In genomic region chrX:118847676-118848075, GRCh38 we compare ENCODE assay signal across 8 cellular contexts. TPM values are rescaled to one million over a fixed set of nuclear protein-coding genes. Genes with fewer than 3 reads are reported as not detected.
DNase-seq lines count a peak whose midpoint lies in the region; ATAC-seq, FAIRE-seq and TF ChIP-seq lines count a peak whose summit lies in the region.

No MANE protein-coding gene starts in this region.

- H3K4me1 ChIP-seq in A549: no peaks in the 10 kb centered on the region
- H3K4me1 ChIP-seq in sigmoid colon: no peaks in the 10 kb centered on the region

- TF ChIP-seq POLR2A in A549 (IDR thresholded peaks at IDR 0.05; ENCODE audit: low read length) (no peak), sigmoid colon (IDR thresholded peaks at IDR 0.05) (no peak)

- 17% methylated on average over 1 of the region's 1 CpG for WGBS in A549 (ENCODE audit: missing lambda C conversion rate)
- 5 to 11% methylated on average over 1 of the region's 1 CpG for WGBS in sigmoid colon, 2 donors

- H3K4me3 ChIP-seq in A549 (no peak overlapping the region), sigmoid colon (no peak overlapping the region)

- ATAC-seq in A549: peak; percentile 71 to 81
- ATAC-seq in HG02642 (IDR thresholded peaks at IDR 0.05; ENCODE audit: poor library complexity, unreplicated experiment): no peak

- peak; percentile 70 for TF ChIP-seq CTCF in A549 (IDR thresholded peaks at IDR 0.05)
- peak; percentile 52 for TF ChIP-seq CTCF in GM10266 (IDR thresholded peaks at IDR 0.05; ENCODE audit: control insufficient read depth, insufficient read depth, low read depth, missing control alignments)
- peak; percentile 24 to 49 (median 36) for TF ChIP-seq CTCF in sigmoid colon (IDR thresholded peaks at IDR 0.05)

- H3K4me2 ChIP-seq in A549: no peak overlapping the region

- intact Hi-C loops in sigmoid colon (cut with DNase I) (loop anchor here (2.0 to 5.0 kb wide), 3 partner anchors 127 to 220 kb away; partner anchors contain the start of gene LONRF3), posterior cingulate gyrus (cut with DNase I) (loop anchor here (2.0 to 5.0 kb wide), 2 partner anchors 160 to 219 kb away; no protein-coding TSS in a partner anchor)

- no peaks in the 10 kb centered on the region for H3K27me3 ChIP-seq in sigmoid colon

- no peaks in the 10 kb centered on the region for H3K36me3 ChIP-seq in sigmoid colon

- FAIRE-seq in A549 (lab: Jason Lieb, UNC) (peak; percentile 100), TTC549 (lab: Jason Lieb, UNC) (peak; percentile 74)

- peak; percentile 83 to 86 for TF ChIP-seq RAD21 in A549 (conservative IDR thresholded peaks at IDR 0.05 in 1 of 2, IDR thresholded peaks at IDR 0.05 in 1 of 2)

- no peaks in the 10 kb centered on the region for H3K9me3 ChIP-seq in A549
- H3K9me3 ChIP-seq in sigmoid colon: no peaks in the 10 kb centered on the region

- CTCF ChIA-PET in A549 (lab: Yijun Ruan, JAX): interaction anchor here (0.5 to 5.7 kb wide), 27 partner anchors 9 to 366 kb away, joined by 3 to 56 read pairs (median 5); partner anchors contain the start of gene ZCCHC12

- H3K27ac ChIP-seq in A549: no peak overlapping the region
- H3K27ac ChIP-seq in sigmoid colon: no peak overlapping the region

- TF ChIP-seq EP300 in A549 (IDR thresholded peaks at IDR 0.05) (no peak), sigmoid colon (IDR thresholded peaks at IDR 0.05) (no peak)

- DNase-seq in A549 (ENCODE audit: low read depth in 1 of 2, low spot score in 1 of 2) (peak; percentile 49 to 51), GM10266 (ENCODE audit: extremely low spot score) (no peak), NCI-H146 treated with DMSO at 0.1 percent for 48 hours (lab: John Stamatoyannopoulos, UW; ENCODE audit: unreplicated experiment) (peak; percentile 15), glomerular endothelial cell (ENCODE audit: extremely low read depth, low read depth, low spot score) (peak; percentile 41), sigmoid colon (no peak), posterior cingulate gyrus (no peak)

- POLR2A ChIA-PET in A549 (lab: Yijun Ruan, JAX): no interaction called here

TF ChIP-seq in A549, 52 proteins besides CTCF, POLR2A, EP300 and RAD21:
- TF ChIP-seq SMC3 (IDR thresholded peaks at IDR 0.05) (peak; percentile 75), FOXS1 (CRISPR knock-in tag; IDR thresholded peaks at IDR 0.05) (no peak)

RNA-seq across cellular contexts. Expression of gene ZCCHC12, which starts 24.1 kb away (rescaled TPM):
- polyA plus RNA-seq in A549 (2011; rRNA removed): 0.11 and 0.13 TPM in 2 replicates
- 0.05 TPM in 2 replicates for polyA plus RNA-seq in A549 (2012; cell fraction: cytosol; rRNA removed)
- polyA plus RNA-seq in A549 (2012; cell fraction: nucleus; rRNA removed): 0.17 and 0.24 TPM in 2 replicates
- polyA plus RNA-seq in A549 (2017; fragmentation: RNase III; extraction: RNeasy Plus Mini Kit Qiagen cat#74134 plus additional on column Dnase treatment): 0.04 to 0.09 TPM (median 0.05 TPM) in 3 replicates
- polyA minus RNA-seq in A549 (2011; rRNA and poly(A)+ RNA removed): 0.10 TPM in 1 of 2 replicates, not detected in the other
- total RNA-seq in glomerular endothelial cell: 0.29 TPM in 1 of 2 replicates, not detected in the other
- 1 to 10 TPM; 1.2 to 3.2 (median 2.2) TPM for total RNA-seq in sigmoid colon
- 1 to 10 TPM in 1 of 3 donors, not detected in 2; 1.4 TPM for polyA plus RNA-seq in sigmoid colon

Comparison
In these comparisons a context has a peak if more than half of its experiments do, and no peak if none do; other contexts are left out.
1. DNase-seq: peak in A549 (2 of 2), NCI-H146 treated with DMSO at 0.1 percent for 48 hours (single experiment) and glomerular endothelial cell (single experiment); none in GM10266 (single experiment), sigmoid colon (single experiment) and posterior cingulate gyrus (0 of 10).
2. Peak in every context shown above with its lines, with median percentiles within 50 percentile points of each other: CTCF ChIP-seq.